Comparison of ENCODE assay signal across 10 cellular contexts in the genomic region with DNA sequence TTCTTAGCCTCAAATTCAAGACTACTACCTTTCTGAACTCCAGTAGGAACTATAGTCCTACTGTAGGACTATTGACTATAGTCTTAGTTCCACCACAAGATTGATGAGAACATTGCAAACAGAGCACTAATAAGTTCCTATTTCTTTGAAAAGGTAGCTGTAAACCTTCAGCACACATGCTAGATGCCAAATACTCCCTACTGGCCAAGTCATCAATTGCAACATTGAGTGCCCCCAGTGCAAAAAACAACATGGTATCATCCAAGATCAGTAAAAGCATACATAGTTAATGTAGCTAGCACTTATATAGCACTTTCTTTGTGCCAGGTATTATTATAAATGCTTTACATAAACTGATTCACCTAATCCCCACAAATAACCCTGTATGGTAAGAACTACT.
DNase-seq lines count a peak whose midpoint lies in the region; ATAC-seq and TF ChIP-seq lines count a peak whose summit lies in the region.
"Had no signal": no experiment of that assay in that cellular context is flagged by ENCODE, and none has a peak within 500 bp of the region (broad histone marks: within the 10 kb centered on the region; RNA-seq: fewer than 3 reads in every experiment).

No MANE protein-coding gene starts in this region.

- H3K4me1 ChIP-seq in mesenchymal stem cell (ENCODE audit: control insufficient read depth, insufficient read depth, low read depth, low read length): no peaks in the 10 kb centered on the region
- H3K4me1 ChIP-seq in body of pancreas: no peaks in the 10 kb centered on the region
- no peaks in the 10 kb centered on the region for H3K4me1 ChIP-seq in stomach

- in situ Hi-C loops in KBM-7 (cut with MboI; ENCODE audit: low pct_unique_long_range_greater_than_20kb, low sequenced_read_pairs): no loop called here

- H3K27me3 ChIP-seq in mesenchymal stem cell (ENCODE audit: control insufficient read depth in 1 of 2, insufficient read depth in 1 of 2, low read length in 2 of 2) (no peaks in the 10 kb centered on the region), body of pancreas (no peaks in the 10 kb centered on the region), stomach (no peaks in the 10 kb centered on the region)

- ATAC-seq in GM21825 (IDR thresholded peaks at IDR 0.05; ENCODE audit: unreplicated experiment) (peak; percentile 38), body of pancreas (no peak)

- peaks cover 4% of the 10 kb centered on the region for H3K9me3 Mint-ChIP-seq in activated CD4-positive, alpha-beta T cell treated with anti-CD3 and anti-CD28 coated beads, Interleukin-2, amount 10 ng/mL, durations not matched to agents 7 days and 5 days

- no peaks in the 10 kb centered on the region for H3K27me3 Mint-ChIP-seq in activated CD4-positive, alpha-beta T cell treated with anti-CD3 and anti-CD28 coated beads, Interleukin-2, amount 10 ng/mL, durations not matched to agents 7 days and 5 days

- no peak for TF ChIP-seq EP300 in stomach (IDR thresholded peaks at IDR 0.05)

- peaks cover 11% of the 10 kb centered on the region for H3K36me3 Mint-ChIP-seq in activated CD4-positive, alpha-beta T cell treated with anti-CD3 and anti-CD28 coated beads, Interleukin-2, amount 10 ng/mL, durations not matched to agents 7 days and 5 days (ENCODE audit: low read depth)

- H4K8ac ChIP-seq in mesenchymal stem cell (ENCODE audit: low read length): no peak overlapping the region

- H3K4me3 ChIP-seq in mesenchymal stem cell (ENCODE audit: insufficient read depth in 1 of 2, low read depth in 1 of 2, low read length in 2 of 2) (no peak overlapping the region), body of pancreas (no peak overlapping the region), stomach (no peak overlapping the region)

- H3K9me3 ChIP-seq in mesenchymal stem cell (ENCODE audit: control insufficient read depth, low read length): no peaks in the 10 kb centered on the region
- H3K9me3 ChIP-seq in body of pancreas: no peaks in the 10 kb centered on the region
- H3K9me3 ChIP-seq in stomach: no peaks in the 10 kb centered on the region

- H2BK120ac ChIP-seq in mesenchymal stem cell (ENCODE audit: low read depth, low read length): no peak overlapping the region

- H2AK5ac ChIP-seq in mesenchymal stem cell (ENCODE audit: low read length, severe bottlenecking): no peak overlapping the region

- H3K4me1 Mint-ChIP-seq in activated CD4-positive, alpha-beta T cell treated with anti-CD3 and anti-CD28 coated beads, Interleukin-2, amount 10 ng/mL, durations not matched to agents 7 days and 5 days: peaks cover 33% of the 10 kb centered on the region

- H3K23ac ChIP-seq in mesenchymal stem cell (ENCODE audit: low read length in 2 of 2): no peak overlapping the region

- H2BK12ac ChIP-seq in mesenchymal stem cell (ENCODE audit: low read length in 2 of 2): no peak overlapping the region

- no peak overlapping the region for H3K18ac ChIP-seq in mesenchymal stem cell (ENCODE audit: low read depth in 1 of 2, low read length in 2 of 2)

- POLR2A ChIA-PET in activated CD4-positive, alpha-beta T cell treated with anti-CD3 and anti-CD28 coated beads, Interleukin-2, amount 10 ng/mL, durations not matched to agents 7 days and 5 days (lab: Charles Lee): interaction anchor here (0.6 kb wide), 1 partner anchor 291 kb away, joined by 3 read pairs; no protein-coding TSS in a partner anchor

- peak overlapping the region; percentile 37 for H3K9ac ChIP-seq in mesenchymal stem cell (ENCODE audit: low read length)

- H3K4me2 ChIP-seq in mesenchymal stem cell (ENCODE audit: low read length, poor library complexity, severe bottlenecking): no peak overlapping the region

- H3K27ac Mint-ChIP-seq in activated CD4-positive, alpha-beta T cell treated with anti-CD3 and anti-CD28 coated beads, Interleukin-2, amount 10 ng/mL, durations not matched to agents 7 days and 5 days: no peak overlapping the region

- H2BK5ac ChIP-seq in mesenchymal stem cell (ENCODE audit: low read depth, low read length, poor library complexity, severe bottlenecking): no peak overlapping the region

- TF ChIP-seq POLR2A in body of pancreas (IDR thresholded peaks at IDR 0.05): no peak
- TF ChIP-seq POLR2A in stomach (IDR thresholded peaks at IDR 0.05): no peak

- H3K14ac ChIP-seq in mesenchymal stem cell (ENCODE audit: low read length in 2 of 2): no peak overlapping the region

- H3K27ac ChIP-seq in mesenchymal stem cell (ENCODE audit: low read length, poor library complexity, severe bottlenecking) (no peak overlapping the region), body of pancreas (no peak overlapping the region), stomach (no peak overlapping the region)

- no peak overlapping the region for H4K91ac ChIP-seq in mesenchymal stem cell (ENCODE audit: low read length)

- H2AFZ ChIP-seq in mesenchymal stem cell (ENCODE audit: low read depth, low read length): no peak overlapping the region

- H3K36me3 ChIP-seq in mesenchymal stem cell (ENCODE audit: control insufficient read depth in 1 of 2, insufficient read depth in 2 of 2, low read depth in 1 of 2, low read length in 2 of 2): no peaks in the 10 kb centered on the region
- no peaks in the 10 kb centered on the region for H3K36me3 ChIP-seq in body of pancreas (replicated peaks in 1 of 2; ENCODE audit: insufficient read depth in 1 of 2, low read depth in 2 of 2)
- H3K36me3 ChIP-seq in stomach: no peaks in the 10 kb centered on the region

- no peak overlapping the region for H3K4me3 Mint-ChIP-seq in activated CD4-positive, alpha-beta T cell treated with anti-CD3 and anti-CD28 coated beads, Interleukin-2, amount 10 ng/mL, durations not matched to agents 7 days and 5 days

- TF ChIP-seq CTCF in body of pancreas (IDR thresholded peaks at IDR 0.05) (no peak), stomach (IDR thresholded peaks at IDR 0.05) (no peak)

- peak; percentile 34 for DNase-seq in activated CD4-positive, alpha-beta T cell treated with anti-CD3 and anti-CD28 coated beads for 48 hours
- no peak for DNase-seq in activated CD4-positive, alpha-beta T cell treated with anti-CD3 and anti-CD28 coated beads, Interleukin-2, amount 10 ng/mL, durations not matched to agents 7 days and 5 days
- DNase-seq in KBM-7 (peak; percentile 15), mesenchymal stem cell (no peak), body of pancreas (no peak), stomach (no peak)
- no peak for DNase-seq in stimulated activated CD4-positive, alpha-beta T cell treated with anti-CD3 and anti-CD28 coated beads, Interleukin-2, amount 100 ng/mL, for 24 hours
- DNase-seq: activated gamma-delta T cell; stimulated activated CD4-positive, alpha-beta T cell treated with anti-CD3 and anti-CD28 coated beads, Interleukin-4, amount 100 ng/mL, for 1 hour had no signal

- H2BK15ac ChIP-seq in mesenchymal stem cell (ENCODE audit: low read depth, poor library complexity, severe bottlenecking): no peak overlapping the region

- no peaks in the 10 kb centered on the region for H3K79me1 ChIP-seq in mesenchymal stem cell (replicated peaks; ENCODE audit: low read length, poor library complexity, severe bottlenecking)

- CTCF ChIA-PET in activated CD4-positive, alpha-beta T cell treated with anti-CD3 and anti-CD28 coated beads, Interleukin-2, amount 10 ng/mL, durations not matched to agents 7 days and 5 days (lab: Charles Lee): interaction anchor here (0.6 to 2.6 kb wide), 4 partner anchors 14 to 122 kb away, joined by 3 to 10 read pairs (median 4); no protein-coding TSS in a partner anchor

- intact Hi-C loops in body of pancreas (cut with DNase I): no loop called here
- intact Hi-C loops in stomach (cut with DNase I; ENCODE audit: low total_unique reads): no loop called here

- no peak overlapping the region for H3K4ac ChIP-seq in mesenchymal stem cell (ENCODE audit: low read depth in 1 of 2, low read length in 2 of 2)

Comparison
In these comparisons a context has a peak if more than half of its experiments do, and no peak if none do; other contexts are left out.
1. DNase-seq: peak in activated CD4-positive, alpha-beta T cell treated with anti-CD3 and anti-CD28 coated beads for 48 hours (single experiment) and KBM-7 (single experiment); none in activated CD4-positive, alpha-beta T cell treated with anti-CD3 and anti-CD28 coated beads, Interleukin-2, amount 10 ng/mL, durations not matched to agents 7 days and 5 days (single experiment), mesenchymal stem cell (single experiment), stimulated activated CD4-positive, alpha-beta T cell treated with anti-CD3 and anti-CD28 coated beads, Interleukin-2, amount 100 ng/mL, for 24 hours (0 of 2), body of pancreas (0 of 4) and stomach (single experiment).